1 cellular context compared by ENCODE assay signal in genomic region chr19:45876411-45877197, GRCh38.
TF ChIP-seq lines count a peak whose summit lies in the region.

No MANE protein-coding gene starts in this region.

TF ChIP-seq in HepG2, 621 proteins besides CTCF, POLR2A, EP300 and RAD21 (continued from another document and continues in another):
- TF ChIP-seq ZNF660 (CRISPR knock-in tag; IDR thresholded peaks at IDR 0.05; ENCODE audit: borderline replicate concordance, low read depth), result no peak
- TF ChIP-seq ZEB1 (IDR thresholded peaks at IDR 0.05; ENCODE audit: insufficient replicate concordance, low read depth), result peak; percentile 71
- TF ChIP-seq AKNA (CRISPR knock-in tag; IDR thresholded peaks at IDR 0.05; ENCODE audit: borderline replicate concordance), result no peak
- TF ChIP-seq GTF3A (CRISPR knock-in tag; conservative IDR thresholded peaks at IDR 0.05), result no peak
- TF ChIP-seq ZBTB25 (CRISPR knock-in tag; IDR thresholded peaks at IDR 0.05), result peak; percentile 41; the same call in 1 of the 2 replicates
- no peak for TF ChIP-seq NFE2 (CRISPR knock-in tag; IDR thresholded peaks at IDR 0.05)
- peak; percentile 16 for TF ChIP-seq XRCC5 (optimal IDR thresholded peaks at IDR 0.05; ENCODE audit: low read length)
- TF ChIP-seq CHCHD3 (CRISPR knock-in tag; IDR thresholded peaks at IDR 0.05), result no peak
- no peak for TF ChIP-seq MIER2 (CRISPR knock-in tag; IDR thresholded peaks at IDR 0.05)
- no peak for TF ChIP-seq FOXO4 (CRISPR knock-in tag; conservative IDR thresholded peaks at IDR 0.05)
- TF ChIP-seq POGZ (CRISPR knock-in tag; IDR thresholded peaks at IDR 0.05), result no peak
- no peak for TF ChIP-seq ZBTB21 (CRISPR knock-in tag; IDR thresholded peaks at IDR 0.05)
- TF ChIP-seq DBP (CRISPR knock-in tag; IDR thresholded peaks at IDR 0.05; ENCODE audit: not compliant biosample characterization), result no peak
- TF ChIP-seq ZNF280B (CRISPR knock-in tag; IDR thresholded peaks at IDR 0.05; ENCODE audit: borderline replicate concordance), result no peak
- peak; percentile 68 for TF ChIP-seq ZNF407 (CRISPR knock-in tag; IDR thresholded peaks at IDR 0.05; ENCODE audit: not compliant biosample characterization)
- TF ChIP-seq ZNF180 (CRISPR knock-in tag; IDR thresholded peaks at IDR 0.05; ENCODE audit: borderline replicate concordance, low read depth), result no peak
- no peak for TF ChIP-seq RFX5 (IDR thresholded peaks at IDR 0.05; ENCODE audit: low read depth, low read length)
- no peak for TF ChIP-seq ZNF12 (CRISPR knock-in tag; IDR thresholded peaks at IDR 0.05)
- TF ChIP-seq KLF9 (CRISPR knock-in tag; IDR thresholded peaks at IDR 0.05; ENCODE audit: low read depth), result peak; percentile 62; the same call in 1 of the 2 replicates
- TF ChIP-seq ZNF335 (CRISPR knock-in tag; IDR thresholded peaks at IDR 0.05), result peak; percentile 63
- TF ChIP-seq CENPBD1 (CRISPR knock-in tag; IDR thresholded peaks at IDR 0.05; ENCODE audit: borderline replicate concordance, low read depth), result no peak
- no peak for TF ChIP-seq ZFP62 (CRISPR knock-in tag; IDR thresholded peaks at IDR 0.05)
- TF ChIP-seq FOXC1 (CRISPR knock-in tag; IDR thresholded peaks at IDR 0.05; ENCODE audit: borderline replicate concordance), result no peak
- TF ChIP-seq ZNF513 (CRISPR knock-in tag; conservative IDR thresholded peaks at IDR 0.05), result no peak
- no peak for TF ChIP-seq STAT5B (CRISPR knock-in tag; IDR thresholded peaks at IDR 0.05)
- TF ChIP-seq DDIT3 (CRISPR knock-in tag; IDR thresholded peaks at IDR 0.05), result no peak
- TF ChIP-seq SNAPC2 (CRISPR knock-in tag; IDR thresholded peaks at IDR 0.05), result no peak
- TF ChIP-seq TRIM24 (CRISPR knock-in tag; IDR thresholded peaks at IDR 0.05), result no peak
- TF ChIP-seq U2AF1 (optimal IDR thresholded peaks at IDR 0.05; ENCODE audit: low read depth, low read length), result no peak
- TF ChIP-seq ARHGAP35 (CRISPR knock-in tag; IDR thresholded peaks at IDR 0.05; ENCODE audit: borderline replicate concordance), result peak; percentile 73; the same call in 1 of the 2 replicates
